Comparison of ENCODE assay signal across 18 cellular contexts in the genomic region with DNA sequence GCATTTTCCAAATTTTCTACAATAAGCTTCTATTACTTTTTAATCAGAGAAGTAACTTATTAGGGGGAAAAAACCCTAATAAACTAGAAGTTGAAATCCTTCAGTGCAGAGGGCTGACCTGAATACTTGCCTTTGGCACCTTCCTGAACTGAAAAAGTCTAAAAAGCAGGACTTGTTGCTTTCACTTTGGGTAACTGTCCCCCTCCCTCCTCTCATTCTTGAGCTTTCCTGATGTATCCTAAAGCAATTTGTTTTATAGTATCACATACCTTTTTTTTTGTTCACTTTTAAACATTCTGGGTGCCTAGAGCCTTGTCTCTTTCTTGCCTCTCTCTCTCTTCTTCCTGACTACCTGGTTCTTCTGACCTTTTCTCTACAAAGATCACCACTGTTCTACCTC.
DNase-seq lines count a peak whose midpoint lies in the region; ATAC-seq and TF ChIP-seq lines count a peak whose summit lies in the region.
"Had no signal": no experiment of that assay in that cellular context is flagged by ENCODE, and none has a peak within 500 bp of the region (broad histone marks: within the 10 kb centered on the region; RNA-seq: fewer than 3 reads in every experiment).

No MANE protein-coding gene starts in this region.

- H3K4me3 Mint-ChIP-seq in Calu3 (ENCODE audit: low read depth, unreplicated experiment) (peak overlapping the region; percentile 29), chondrocyte (ENCODE audit: unreplicated experiment) (peak overlapping the region; percentile 6), nephron progenitor cell (no peak overlapping the region)
- peak overlapping the region in 2 of 10 donors; percentile 1 to 8 for H3K4me3 Mint-ChIP-seq in naive thymus-derived CD4-positive, alpha-beta T cell
- H3K4me3 Mint-ChIP-seq: activated CD4-positive, alpha-beta memory T cell treated with anti-CD3 and anti-CD28 coated beads, Interleukin-2, amount 10 ng/mL, durations not matched to agents 7 days and 5 days; activated naive CD8-positive, alpha-beta T cell had no signal

- ATAC-seq in naive thymus-derived CD4-positive, alpha-beta T cell, result no peak
- ATAC-seq: left cardiac atrium, mucosa of descending colon, sciatic nerve had no signal

- H3K27me3 Mint-ChIP-seq in Calu3 (ENCODE audit: unreplicated experiment), result no peaks in the 10 kb centered on the region
- H3K27me3 Mint-ChIP-seq in chondrocyte (ENCODE audit: low read depth), result no peaks in the 10 kb centered on the region
- H3K27me3 Mint-ChIP-seq in nephron progenitor cell (ENCODE audit: low read depth, poor library complexity), result no peaks in the 10 kb centered on the region
- H3K27me3 Mint-ChIP-seq in naive thymus-derived CD4-positive, alpha-beta T cell, result peaks cover 0 to 5% (median 0%) of the 10 kb centered on the region in 5 donors
- H3K27me3 Mint-ChIP-seq: activated CD4-positive, alpha-beta memory T cell treated with anti-CD3 and anti-CD28 coated beads, Interleukin-2, amount 10 ng/mL, durations not matched to agents 7 days and 5 days; activated naive CD8-positive, alpha-beta T cell had no signal

- no peaks in the 10 kb centered on the region for H3K9me2 ChIP-seq in MM.1S (replicated peaks; ENCODE audit: insufficient read depth, low read length)

- POLR2A ChIA-PET in naive thymus-derived CD4-positive, alpha-beta T cell (lab: Charles Lee), result interaction anchor here (0.8 kb wide), 1 partner anchor 58 kb away, joined by 3 read pairs; no protein-coding TSS in a partner anchor

- no peaks in the 10 kb centered on the region for H3F3A ChIP-seq in MM.1S (ENCODE audit: insufficient read depth, low read length)

- no peak overlapping the region for H3K9ac ChIP-seq in MM.1S (ENCODE audit: low read length)

- H3K27me3 ChIP-seq in naive thymus-derived CD4-positive, alpha-beta T cell (ENCODE audit: control insufficient read depth in 2 of 2, insufficient read depth in 2 of 2, low read length in 2 of 2), result no peaks in the 10 kb centered on the region
- H3K27me3 ChIP-seq in MM.1S (replicated peaks; ENCODE audit: insufficient read depth, low read length), result no peaks in the 10 kb centered on the region

- CTCF ChIA-PET in Calu3 (lab: Charles Lee), result interaction anchor here (0.6 to 1.1 kb wide), 3 partner anchors 9 to 870 kb away, joined by 3 to 4 read pairs (median 3); no protein-coding TSS in a partner anchor
- CTCF ChIA-PET in naive thymus-derived CD4-positive, alpha-beta T cell (lab: Charles Lee), result no interaction called here

- no peak overlapping the region for H3K27ac ChIP-seq in naive thymus-derived CD4-positive, alpha-beta T cell (ENCODE audit: low read depth, low read length)
- H3K27ac ChIP-seq in MM.1S (ENCODE audit: low read length) (no peak overlapping the region), caudate nucleus (ENCODE audit: low read depth, low read length) (no peak overlapping the region)
- H3K27ac ChIP-seq: WERI-Rb-1 had no signal

- peaks cover 0 to 13% of the 10 kb centered on the region in 2 donors for H3K4me1 ChIP-seq in naive thymus-derived CD4-positive, alpha-beta T cell (ENCODE audit: control insufficient read depth in 2 of 2, insufficient read depth in 2 of 2, low read length in 2 of 2)
- peaks cover 2% of the 10 kb centered on the region; the same call in 1 of the 2 replicates for H3K4me1 ChIP-seq in MM.1S (ENCODE audit: low read length)

- H3K36me3 Mint-ChIP-seq in Calu3 (ENCODE audit: insufficient read depth, unreplicated experiment) (peaks cover 9% of the 10 kb centered on the region), chondrocyte (ENCODE audit: low read depth) (no peaks in the 10 kb centered on the region), nephron progenitor cell (ENCODE audit: low read depth) (no peaks in the 10 kb centered on the region)
- peaks cover 0 to 3% (median 0%) of the 10 kb centered on the region in 5 donors for H3K36me3 Mint-ChIP-seq in naive thymus-derived CD4-positive, alpha-beta T cell

- H3K9me3 Mint-ChIP-seq in Calu3 (ENCODE audit: low read depth, unreplicated experiment) (no peaks in the 10 kb centered on the region), chondrocyte (ENCODE audit: low read depth) (no peaks in the 10 kb centered on the region), nephron progenitor cell (peaks cover 9% of the 10 kb centered on the region)
- H3K9me3 Mint-ChIP-seq in naive thymus-derived CD4-positive, alpha-beta T cell, result peaks cover 0 to 6% (median 0%) of the 10 kb centered on the region in 11 donors
- H3K9me3 Mint-ChIP-seq: activated CD4-positive, alpha-beta memory T cell treated with anti-CD3 and anti-CD28 coated beads, Interleukin-2, amount 10 ng/mL, durations not matched to agents 7 days and 5 days had no signal

- H4K20me1 ChIP-seq in MM.1S (ENCODE audit: insufficient read depth, low read length), result no peaks in the 10 kb centered on the region

- intact Hi-C loops in Calu3 (cut with micrococcal nuclease; ENCODE audit: unreplicated experiment), result loop anchor here (5.0 kb wide), 1 partner anchor 50 kb away; no protein-coding TSS in a partner anchor
- intact Hi-C loops in naive thymus-derived CD4-positive, alpha-beta T cell (cut with micrococcal nuclease), result no loop called here

- no peak overlapping the region for H3K4me2 ChIP-seq in MM.1S (ENCODE audit: low read depth, low read length)

- no peaks in the 10 kb centered on the region for H3K79me2 ChIP-seq in MM.1S (ENCODE audit: low read length)

- no peak overlapping the region for H3K4me3 ChIP-seq in naive thymus-derived CD4-positive, alpha-beta T cell (ENCODE audit: low read length)
- H3K4me3 ChIP-seq in MM.1S (ENCODE audit: low read length), result no peak overlapping the region
- H3K4me3 ChIP-seq: mucosa of descending colon had no signal

- no peaks in the 10 kb centered on the region for H3K36me3 ChIP-seq in naive thymus-derived CD4-positive, alpha-beta T cell (ENCODE audit: control insufficient read depth in 2 of 3, insufficient read depth in 3 of 3, low read length in 3 of 3)
- no peaks in the 10 kb centered on the region for H3K36me3 ChIP-seq in MM.1S (replicated peaks; ENCODE audit: insufficient read depth, low read length)
- H3K36me3 ChIP-seq: WERI-Rb-1 had no signal

- DNase-seq in Calu3 (no peak), OCI-M1 (lab: John Stamatoyannopoulos, UW) (peak; percentile 12), chondrocyte (ENCODE audit: low spot score) (no peak), nephron progenitor cell (no peak), MM.1S (no peak), caudate nucleus (lab: John Stamatoyannopoulos, UW) (no peak)
- DNase-seq in activated CD8-positive, alpha-beta memory T cell treated with anti-CD3 and anti-CD28 coated beads, Interleukin-2, amount 50 U/mL, for 4 hours, result no peak
- no peak for DNase-seq in naive thymus-derived CD4-positive, alpha-beta T cell
- DNase-seq: activated CD4-positive, alpha-beta memory T cell treated with anti-CD3 and anti-CD28 coated beads, Interleukin-2, amount 10 ng/mL, durations not matched to agents 7 days and 5 days; activated T-cell treated with anti-CD3 and anti-CD28 coated beads, Interleukin-2, amount 50 U/mL, for 48 hours; left cardiac atrium; mucosa of descending colon; NCI-H1436; occipital lobe; T-helper 1 cell; WERI-Rb-1 had no signal

- no TSS peak for BruUV-seq in Calu3 (replicated peaks; lab: Mats Ljungman, UMichigan)

- H3K4me1 Mint-ChIP-seq in Calu3 (ENCODE audit: low read depth, unreplicated experiment), result peaks cover 56% of the 10 kb centered on the region
- peaks cover 25% of the 10 kb centered on the region for H3K4me1 Mint-ChIP-seq in chondrocyte (ENCODE audit: low read depth)
- H3K4me1 Mint-ChIP-seq in nephron progenitor cell, result no peaks in the 10 kb centered on the region
- H3K4me1 Mint-ChIP-seq in naive thymus-derived CD4-positive, alpha-beta T cell, result peaks cover 19 to 42% (median 35%) of the 10 kb centered on the region in 7 donors

- no peak overlapping the region for H2AFZ ChIP-seq in MM.1S (ENCODE audit: low read length)

- no peak for TF ChIP-seq CTCF in Calu3 (IDR thresholded peaks at IDR 0.05; ENCODE audit: unreplicated experiment)
- TF ChIP-seq CTCF in chondrocyte (IDR thresholded peaks at IDR 0.05), result no peak
- TF ChIP-seq CTCF in nephron progenitor cell (IDR thresholded peaks at IDR 0.05), result no peak
- no peak for TF ChIP-seq CTCF in MM.1S (IDR thresholded peaks at IDR 0.05; ENCODE audit: low read length)

- H3K27ac Mint-ChIP-seq in Calu3 (ENCODE audit: unreplicated experiment) (peak overlapping the region; percentile 84), chondrocyte (ENCODE audit: unreplicated experiment) (peak overlapping the region; percentile 94), nephron progenitor cell (peak overlapping the region; percentile 1)
- H3K27ac Mint-ChIP-seq in naive thymus-derived CD4-positive, alpha-beta T cell, result peak overlapping the region in 1 of 9 donors; percentile 76
- H3K27ac Mint-ChIP-seq: activated CD4-positive, alpha-beta memory T cell treated with anti-CD3 and anti-CD28 coated beads, Interleukin-2, amount 10 ng/mL, durations not matched to agents 7 days and 5 days; activated naive CD8-positive, alpha-beta T cell had no signal

- H3K9me3 ChIP-seq in naive thymus-derived CD4-positive, alpha-beta T cell (ENCODE audit: control insufficient read depth in 2 of 3, low read length in 3 of 3), result no peaks in the 10 kb centered on the region
- no peaks in the 10 kb centered on the region for H3K9me3 ChIP-seq in MM.1S (replicated peaks; ENCODE audit: insufficient read depth, low read length)
- H3K9me3 ChIP-seq: mucosa of descending colon had no signal
